In the genomic region with DNA sequence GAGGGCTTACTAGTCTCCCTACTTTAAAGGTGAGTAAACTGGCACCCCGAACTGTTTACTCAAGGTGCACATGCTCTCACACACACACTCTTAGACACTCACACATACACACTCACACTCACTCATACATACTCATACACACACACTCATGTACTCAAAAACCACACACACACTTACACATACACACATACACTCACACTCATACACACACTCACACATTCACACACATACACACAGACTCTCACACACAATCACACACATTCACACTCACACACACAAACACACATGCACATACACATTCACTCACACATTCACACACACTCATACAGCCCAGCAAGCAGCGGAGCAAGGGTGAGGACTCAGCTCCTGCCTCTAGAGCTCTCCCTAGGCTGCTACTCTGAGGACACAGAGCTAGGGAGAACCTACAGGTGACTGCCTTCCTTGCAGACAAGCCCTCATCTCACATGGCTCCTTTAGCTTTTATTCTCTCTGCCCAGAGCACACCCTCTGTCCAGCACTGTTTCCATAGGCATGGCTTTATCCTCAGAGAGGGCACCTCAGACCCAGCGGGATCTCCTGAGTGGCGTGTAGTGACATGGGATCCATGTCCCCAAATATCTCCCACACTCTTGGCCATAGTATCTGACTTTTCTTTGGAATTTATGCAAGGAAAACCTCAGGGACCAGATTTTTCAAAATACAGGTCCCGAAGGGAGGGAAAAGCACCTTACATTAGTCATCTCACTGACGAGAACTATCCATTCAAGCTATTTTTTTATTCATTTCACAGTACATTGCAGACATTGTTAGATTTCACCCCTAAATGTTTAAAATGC, we compare ENCODE assay signal across 21 cellular contexts. TPM values are rescaled to one million over a fixed set of nuclear protein-coding genes. Genes with fewer than 3 reads are reported as not detected.
DNase-seq lines count a peak whose midpoint lies in the region; ATAC-seq, FAIRE-seq and TF ChIP-seq lines count a peak whose summit lies in the region.
"Had no signal": no experiment of that assay in that cellular context is flagged by ENCODE, and none has a peak within 500 bp of the region (broad histone marks: within the 10 kb centered on the region; RNA-seq: fewer than 3 reads in every experiment).

No MANE protein-coding gene starts in this region.

- no peak for TF ChIP-seq POLR2A in GM12891 (IDR thresholded peaks at IDR 0.05; ENCODE audit: low read depth, low read length)

- DNase-seq in GM12891 (ENCODE audit: insufficient read length, low spot score) (no peak), NCI-H226 (peak; percentile 31), mammary epithelial cell (peak; percentile 32), sciatic nerve (ENCODE audit: low spot score) (no peak), cerebellum (ENCODE audit: low spot score) (no peak), pons (ENCODE audit: low spot score) (no peak), MG63 (no peak)
- DNase-seq: activated CD4-positive, alpha-beta T cell treated with anti-CD3 and anti-CD28 coated beads, Interleukin-2, amount 10 ng/mL, durations not matched to agents 24 days and 14 days; activated CD8-positive, alpha-beta memory T cell treated with anti-CD3 and anti-CD28 coated beads, Interleukin-2, amount 10 ng/mL, durations not matched to agents 7 days and 5 days; aorta; CD4-positive, CD25-positive, alpha-beta regulatory T cell; dorsolateral prefrontal cortex; head of caudate nucleus; HFFc6; NCI-H1694; NCI-H526; uterus had no signal

- CTCF ChIA-PET in mammary epithelial cell (lab: Charles Lee; ENCODE audit: low non-redundant PET) = no interaction called here

- H3K79me2 ChIP-seq in mammary epithelial cell (ENCODE audit: insufficient read depth, low read length) = no peaks in the 10 kb centered on the region

- no peaks in the 10 kb centered on the region for H3K27me3 ChIP-seq in mammary epithelial cell (ENCODE audit: insufficient read depth, low read length)
- H3K27me3 ChIP-seq in MG63 = no peaks in the 10 kb centered on the region
- H3K27me3 ChIP-seq: dorsolateral prefrontal cortex, uterus had no signal

- H3K4me1 ChIP-seq in mammary epithelial cell (ENCODE audit: insufficient read depth, low read length) = peaks cover 11% of the 10 kb centered on the region
- H3K4me1 ChIP-seq: prostate gland, uterus had no signal

- H3K4me3 ChIP-seq in mammary epithelial cell (replicated peaks in 1 of 3; ENCODE audit: insufficient read depth in 1 of 3, low read depth in 2 of 3, low read length in 3 of 3) = no peak overlapping the region
- H3K4me3 ChIP-seq in MG63 = no peak overlapping the region
- H3K4me3 ChIP-seq: dorsolateral prefrontal cortex, lung, prostate gland, uterus had no signal

- peak; percentile 20 for FAIRE-seq in GM12891 (lab: Jason Lieb, UNC)

- ATAC-seq in sciatic nerve = peak; percentile 22
- ATAC-seq: activated CD8-positive, alpha-beta memory T cell treated with anti-CD3 and anti-CD28 coated beads, Interleukin-2, amount 10 ng/mL, durations not matched to agents 7 days and 5 days; activated naive CD4-positive, alpha-beta T cell treated with anti-CD3 and anti-CD28 coated beads, Interleukin-2, amount 50 U/mL, for 72 hours had no signal

- 79% methylated on average over 6 of the region's 6 CpGs for WGBS in mammary epithelial cell (ENCODE audit: low coverage, missing lambda C conversion rate)

- H3K36me3 ChIP-seq in mammary epithelial cell (ENCODE audit: insufficient read depth, low read length) (no peaks in the 10 kb centered on the region), MG63 (no peaks in the 10 kb centered on the region)
- H3K36me3 ChIP-seq: prostate gland, uterus had no signal

- intact Hi-C loops in mammary epithelial cell (cut with micrococcal nuclease) = no loop called here
- intact Hi-C loops in sciatic nerve (cut with DNase I) = no loop called here

- H3K9ac ChIP-seq in mammary epithelial cell (ENCODE audit: insufficient read depth, low read length) = no peak overlapping the region

- H2AFZ ChIP-seq in mammary epithelial cell (ENCODE audit: low read depth, low read length) = no peak overlapping the region

- H4K20me1 ChIP-seq in mammary epithelial cell (ENCODE audit: insufficient read depth, low read length) = no peaks in the 10 kb centered on the region

- BruUV-seq in mammary epithelial cell (replicated peaks; lab: Mats Ljungman, UMichigan) = no TSS peak

- no peak overlapping the region for H3K27ac ChIP-seq in mammary epithelial cell (ENCODE audit: insufficient read depth, low read depth, low read length)
- H3K27ac ChIP-seq: dorsolateral prefrontal cortex, prostate gland, uterus, VCaP had no signal

- H3K9me3 ChIP-seq in mammary epithelial cell (replicated peaks; ENCODE audit: insufficient read depth, low read length) = no peaks in the 10 kb centered on the region
- no peaks in the 10 kb centered on the region for H3K9me3 ChIP-seq in MG63
- H3K9me3 ChIP-seq: prostate gland, uterus had no signal

- in situ Hi-C loops in mammary epithelial cell (cut with MboI; ENCODE audit: low sequenced_read_pairs in 2 of 2) = no loop called here

- dilution Hi-C loops in mammary epithelial cell (cut with HindIII; ENCODE audit: low sequenced_read_pairs) = no loop called here

- TF ChIP-seq CTCF in mammary epithelial cell (conservative IDR thresholded peaks at IDR 0.05 in 1 of 2, IDR thresholded peaks at IDR 0.05 in 1 of 2; ENCODE audit: extremely low read depth in 1 of 2, insufficient read depth in 1 of 2, low read depth in 1 of 2, low read length in 2 of 2) = no peak

- no peak overlapping the region for H3K4me2 ChIP-seq in mammary epithelial cell (ENCODE audit: insufficient read depth, low read depth, low read length)

TF ChIP-seq in GM12891, 5 proteins besides CTCF, POLR2A, EP300 and RAD21:
- no peak for TF ChIP-seq PAX5 (IDR thresholded peaks at IDR 0.05; ENCODE audit: insufficient read depth, low read length, severe bottlenecking)

RNA-seq across cellular contexts. Expression of a gene that starts 26.2 kb away (rescaled TPM):
- 15.2 TPM for polyA plus RNA-seq in GM12891 (2012; ENCODE audit: low read depth, missing spikeins)
- total RNA-seq in mammary epithelial cell = 10 to 100 TPM; 35.3 to 51.2 TPM
- 29.2 TPM for polyA plus RNA-seq in mammary epithelial cell
- 22.0 TPM for polyA minus RNA-seq in mammary epithelial cell
- total RNA-seq in sciatic nerve = 68.9 TPM
- 44.1 TPM for total RNA-seq in cerebellum
- 34.5 and 54.7 TPM in 2 replicates for total RNA-seq in MG63 (2014; rRNA removed; shearing (Covaris generic); ENCODE audit: low replicate concordance)

Comparison
In these comparisons a context has a peak if more than half of its experiments do, and no peak if none do; other contexts are left out.
1. DNase-seq: peak in NCI-H226 (single experiment) and mammary epithelial cell (single experiment); none in GM12891 (single experiment), sciatic nerve (single experiment), cerebellum (single experiment), pons (single experiment) and MG63 (single experiment).